In genomic region chr16:85670840-85671239, GRCh38 we compare ENCODE assay signal across 17 cellular contexts.
"Had no signal": no experiment of that assay in that cellular context is flagged by ENCODE, and none has a peak within 500 bp of the region (broad histone marks: within the 10 kb centered on the region; RNA-seq: fewer than 3 reads in every experiment).

No MANE protein-coding gene starts in this region.

- H3K9me3 Mint-ChIP-seq: activated T-helper 17 cell treated with anti-CD3 and anti-CD28 coated beads, Interleukin-2, amount 50 U/mL, for 72 hours; naive thymus-derived CD8-positive, alpha-beta T cell had no signal

- FAIRE-seq: colon, keratinocyte had no signal

- H3K27me3 Mint-ChIP-seq: activated T-helper 17 cell treated with anti-CD3 and anti-CD28 coated beads, Interleukin-2, amount 50 U/mL, for 72 hours; naive thymus-derived CD8-positive, alpha-beta T cell; T-helper 17 cell had no signal

- ATAC-seq: activated T-helper 17 cell treated with anti-CD3 and anti-CD28 coated beads, Interleukin-2, amount 50 U/mL, for 72 hours; esophagus mucosa; left lung; naive thymus-derived CD8-positive, alpha-beta T cell; right cardiac atrium; T-helper 17 cell had no signal

- H2AFZ ChIP-seq: hepatocyte had no signal

- DNase-seq: activated CD4-positive, alpha-beta T cell treated with anti-CD3 and anti-CD28 coated beads for 4 hours; activated CD8-positive, alpha-beta memory T cell treated with anti-CD3 and anti-CD28 coated beads, Interleukin-2, amount 50 U/mL, for 48 hours; activated naive CD4-positive, alpha-beta T cell treated with Interleukin-2 at 50 U/mL for 16 hours; left lung; nucleus accumbens; stomach; T-helper 17 cell; testis had no signal

- H3K4me3 ChIP-seq: cardiac muscle cell, hepatocyte, left lung, smooth muscle cell, stomach, testis had no signal

- H3K9me3 ChIP-seq: left lung, stomach, testis had no signal

- H3K4me3 Mint-ChIP-seq: activated T-helper 17 cell treated with anti-CD3 and anti-CD28 coated beads, Interleukin-2, amount 50 U/mL, for 72 hours; naive thymus-derived CD8-positive, alpha-beta T cell had no signal

- H3K79me2 ChIP-seq: hepatocyte had no signal

- H3K27me3 ChIP-seq: cardiac muscle cell, hepatocyte, left lung, stomach, testis had no signal

- H3K4me2 ChIP-seq: hepatocyte, smooth muscle cell had no signal

- H3K27ac Mint-ChIP-seq: activated T-helper 17 cell treated with anti-CD3 and anti-CD28 coated beads, Interleukin-2, amount 50 U/mL, for 72 hours had no signal

- H3K27ac ChIP-seq: cardiac muscle cell, hepatocyte, left lung, stomach, testis had no signal
